8 cellular contexts compared by ENCODE assay signal in the genomic region with DNA sequence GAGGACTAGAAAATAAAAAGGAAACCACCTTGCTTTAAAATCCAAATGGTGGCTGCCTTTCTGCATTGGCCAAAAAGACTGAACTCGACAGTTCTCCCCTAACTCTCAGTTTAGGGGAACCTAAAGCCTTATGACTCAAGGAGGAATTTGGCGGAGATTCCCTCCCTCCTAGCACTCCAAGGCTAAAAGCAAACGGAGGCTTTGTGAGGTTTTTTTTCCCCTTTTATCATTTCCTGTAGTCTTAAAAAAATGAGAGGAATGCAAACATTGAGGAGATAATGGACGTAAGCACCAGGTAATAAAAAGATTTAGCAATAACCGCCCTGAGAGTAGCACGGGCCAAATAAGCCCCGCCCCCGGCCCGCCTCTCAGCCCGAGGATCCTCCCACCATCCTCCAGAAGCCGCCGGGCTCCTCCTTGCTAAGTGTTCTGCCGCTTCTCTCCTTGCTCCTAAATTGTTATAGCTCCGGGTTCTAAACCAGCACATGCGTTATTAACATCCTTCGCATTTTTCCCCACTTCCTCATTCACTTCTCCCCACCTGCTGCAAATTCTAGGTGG. TPM values are rescaled to one million over a fixed set of nuclear protein-coding genes. Genes with fewer than 3 reads are reported as not detected.
DNase-seq lines count a peak whose midpoint lies in the region; ATAC-seq, FAIRE-seq and TF ChIP-seq lines count a peak whose summit lies in the region.

No MANE protein-coding gene starts in this region.

- no peak for TF ChIP-seq EP300 in transverse colon (IDR thresholded peaks at IDR 0.05; ENCODE audit: low read depth)

- peak; percentile 53 to 68 for DNase-seq in AML-193 (lab: John Stamatoyannopoulos, UW)
- DNase-seq in HAP-1 (ENCODE audit: low spot score in 2 of 2) = peak; percentile 74 to 87
- DNase-seq in RCC 7860 (ENCODE audit: low spot score) = peak; percentile 87
- peak; percentile 63 for DNase-seq in activated gamma-delta T cell treated with Interleukin-2 at 50 U/mL for 16 hours
- DNase-seq in germinal center (ENCODE audit: low spot score) = peak; percentile 71
- peak; percentile 80 to 91 (median 88) for DNase-seq in pancreas
- peak; percentile 87 for DNase-seq in transverse colon

- no peak for TF ChIP-seq POLR2A in transverse colon (IDR thresholded peaks at IDR 0.05)

- H3K4me1 ChIP-seq in HAP-1 = peaks cover 3% of the 10 kb centered on the region; the same call in 1 of the 2 replicates
- H3K4me1 ChIP-seq in pancreas = peaks cover 18 to 59% (median 32%) of the 10 kb centered on the region in 3 donors
- peaks cover 7 to 46% (median 26%) of the 10 kb centered on the region in 4 donors for H3K4me1 ChIP-seq in transverse colon

- H3K36me3 ChIP-seq in HAP-1 (replicated peaks) = no peaks in the 10 kb centered on the region
- no peaks in the 10 kb centered on the region for H3K36me3 ChIP-seq in pancreas
- no peaks in the 10 kb centered on the region for H3K36me3 ChIP-seq in transverse colon

- TF ChIP-seq CTCF in pancreas (IDR thresholded peaks at IDR 0.05) (no peak), transverse colon (IDR thresholded peaks at IDR 0.05) (no peak)

- H3K9me3 ChIP-seq in HAP-1 (no peaks in the 10 kb centered on the region), pancreas (no peaks in the 10 kb centered on the region), transverse colon (no peaks in the 10 kb centered on the region)

- peak; percentile 76 for FAIRE-seq in RCC 7860 (lab: Jason Lieb, UNC)
- FAIRE-seq in pancreas (lab: Jason Lieb, UNC) = no peak

- H3K27ac ChIP-seq in pancreas = peak overlapping the region; percentile 22 to 91 (median 58)
- H3K27ac ChIP-seq in transverse colon = peak overlapping the region in 3 of 4 donors; percentile 1 to 43 (median 36)

- H3K4me3 ChIP-seq in HAP-1 (no peak overlapping the region; the same call in 1 of the 2 replicates), pancreas (peak overlapping the region in 1 of 4 donors; percentile 6), transverse colon (peak overlapping the region in 1 of 4 donors; percentile 15)

- H3K27me3 ChIP-seq in HAP-1 (ENCODE audit: low read depth) = no peaks in the 10 kb centered on the region
- H3K27me3 ChIP-seq in pancreas = no peaks in the 10 kb centered on the region
- peaks cover 33% of the 10 kb centered on the region for H3K27me3 ChIP-seq in transverse colon

- intact Hi-C loops in pancreas (cut with DNase I) = no loop called here
- intact Hi-C loops in transverse colon (cut with DNase I; ENCODE audit: low total_unique reads) = no loop called here

- in situ Hi-C loops in HAP-1 (cut with MboI; ENCODE audit: low sequenced_read_pairs) (no loop called here), transverse colon (cut with MboI; ENCODE audit: low pct_ligation_motif_present in 1 of 4, low pct_unique_long_range_greater_than_20kb in 1 of 4, low sequenced_read_pairs in 3 of 4) (no loop called here)

- peak; percentile 81 to 88 (median 86) for ATAC-seq in pancreas
- no peak for ATAC-seq in GM21786 (IDR thresholded peaks at IDR 0.05; ENCODE audit: unreplicated experiment)

- WGBS in pancreas, 2 donors = 1 to 2% methylated on average over 16 of the region's 16 CpGs
- WGBS in transverse colon (ENCODE audit: low coverage in 1 of 2), 2 donors = 3 to 9% methylated on average over 6 to 16 of the region's 16 CpGs

RNA-seq across cellular contexts. Expression of a gene that starts 5.8 kb away (rescaled TPM):
- total RNA-seq in pancreas (10 to 100 TPM; 33.8 to 71.0 (median 60.5) TPM), transverse colon (10 to 100 TPM in 2 of 4 donors, 1 to 10 TPM in 2; 5.2 to 46.8 (median 13.5) TPM)
- polyA plus RNA-seq in pancreas = 100 to 1,000 TPM; 277 to 284 TPM
